ENCODE assay signal across 1 cellular context in the genomic region with DNA sequence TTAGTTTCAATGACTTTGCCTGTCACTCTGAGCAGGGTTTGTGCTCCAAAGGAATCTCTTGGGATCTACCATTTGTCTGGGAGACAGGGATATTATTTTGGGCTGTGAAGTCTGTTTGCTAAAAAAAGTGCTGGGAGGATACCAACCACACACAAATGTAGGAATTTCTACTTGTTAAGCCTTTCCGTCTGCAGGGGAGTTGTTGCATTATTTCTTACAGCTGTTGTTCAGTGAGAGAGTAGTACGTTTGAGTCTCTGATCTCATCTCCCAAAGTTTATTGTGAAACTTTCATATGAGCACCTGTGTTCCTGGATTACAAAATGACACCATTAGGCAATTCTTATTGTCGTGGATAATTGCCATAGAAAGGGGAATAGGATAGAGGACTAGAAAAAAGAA.
TF ChIP-seq lines count a peak whose summit lies in the region.

No MANE protein-coding gene starts in this region.

TF ChIP-seq in HCT116, 20 proteins besides CTCF, POLR2A, EP300 and RAD21 (continued from another document):
- TF ChIP-seq, protein P1, sequence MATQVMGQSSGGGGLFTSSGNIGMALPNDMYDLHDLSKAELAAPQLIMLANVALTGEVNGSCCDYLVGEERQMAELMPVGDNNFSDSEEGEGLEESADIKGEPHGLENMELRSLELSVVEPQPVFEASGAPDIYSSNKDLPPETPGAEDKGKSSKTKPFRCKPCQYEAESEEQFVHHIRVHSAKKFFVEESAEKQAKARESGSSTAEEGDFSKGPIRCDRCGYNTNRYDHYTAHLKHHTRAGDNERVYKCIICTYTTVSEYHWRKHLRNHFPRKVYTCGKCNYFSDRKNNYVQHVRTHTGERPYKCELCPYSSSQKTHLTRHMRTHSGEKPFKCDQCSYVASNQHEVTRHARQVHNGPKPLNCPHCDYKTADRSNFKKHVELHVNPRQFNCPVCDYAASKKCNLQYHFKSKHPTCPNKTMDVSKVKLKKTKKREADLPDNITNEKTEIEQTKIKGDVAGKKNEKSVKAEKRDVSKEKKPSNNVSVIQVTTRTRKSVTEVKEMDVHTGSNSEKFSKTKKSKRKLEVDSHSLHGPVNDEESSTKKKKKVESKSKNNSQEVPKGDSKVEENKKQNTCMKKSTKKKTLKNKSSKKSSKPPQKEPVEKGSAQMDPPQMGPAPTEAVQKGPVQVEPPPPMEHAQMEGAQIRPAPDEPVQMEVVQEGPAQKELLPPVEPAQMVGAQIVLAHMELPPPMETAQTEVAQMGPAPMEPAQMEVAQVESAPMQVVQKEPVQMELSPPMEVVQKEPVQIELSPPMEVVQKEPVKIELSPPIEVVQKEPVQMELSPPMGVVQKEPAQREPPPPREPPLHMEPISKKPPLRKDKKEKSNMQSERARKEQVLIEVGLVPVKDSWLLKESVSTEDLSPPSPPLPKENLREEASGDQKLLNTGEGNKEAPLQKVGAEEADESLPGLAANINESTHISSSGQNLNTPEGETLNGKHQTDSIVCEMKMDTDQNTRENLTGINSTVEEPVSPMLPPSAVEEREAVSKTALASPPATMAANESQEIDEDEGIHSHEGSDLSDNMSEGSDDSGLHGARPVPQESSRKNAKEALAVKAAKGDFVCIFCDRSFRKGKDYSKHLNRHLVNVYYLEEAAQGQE (IDR thresholded peaks at IDR 0.05; ENCODE audit: low read depth): no peak
- TF ChIP-seq ELF1 (IDR thresholded peaks at IDR 0.05; ENCODE audit: borderline replicate concordance, low read depth) (no peak), EZH2 (IDR thresholded peaks at IDR 0.05) (no peak), SIN3A (IDR thresholded peaks at IDR 0.05; ENCODE audit: low read depth) (no peak), SP1 (IDR thresholded peaks at IDR 0.05; ENCODE audit: low read depth) (no peak), ZFX (IDR thresholded peaks at IDR 0.05) (no peak), CEBPB (IDR thresholded peaks at IDR 0.05; ENCODE audit: low read depth) (no peak), POLR2AphosphoS5 (IDR thresholded peaks at IDR 0.05; ENCODE audit: low read depth, low read length) (no peak), EZH2phosphoT487 (IDR thresholded peaks at IDR 0.05; ENCODE audit: borderline replicate concordance) (no peak), FOSL1 (IDR thresholded peaks at IDR 0.05; ENCODE audit: low read depth) (no peak), EGR1 (IDR thresholded peaks at IDR 0.05; ENCODE audit: low read depth) (no peak), CBX3 (IDR thresholded peaks at IDR 0.05; ENCODE audit: low read depth) (no peak)
- TF ChIP-seq, protein P2, sequence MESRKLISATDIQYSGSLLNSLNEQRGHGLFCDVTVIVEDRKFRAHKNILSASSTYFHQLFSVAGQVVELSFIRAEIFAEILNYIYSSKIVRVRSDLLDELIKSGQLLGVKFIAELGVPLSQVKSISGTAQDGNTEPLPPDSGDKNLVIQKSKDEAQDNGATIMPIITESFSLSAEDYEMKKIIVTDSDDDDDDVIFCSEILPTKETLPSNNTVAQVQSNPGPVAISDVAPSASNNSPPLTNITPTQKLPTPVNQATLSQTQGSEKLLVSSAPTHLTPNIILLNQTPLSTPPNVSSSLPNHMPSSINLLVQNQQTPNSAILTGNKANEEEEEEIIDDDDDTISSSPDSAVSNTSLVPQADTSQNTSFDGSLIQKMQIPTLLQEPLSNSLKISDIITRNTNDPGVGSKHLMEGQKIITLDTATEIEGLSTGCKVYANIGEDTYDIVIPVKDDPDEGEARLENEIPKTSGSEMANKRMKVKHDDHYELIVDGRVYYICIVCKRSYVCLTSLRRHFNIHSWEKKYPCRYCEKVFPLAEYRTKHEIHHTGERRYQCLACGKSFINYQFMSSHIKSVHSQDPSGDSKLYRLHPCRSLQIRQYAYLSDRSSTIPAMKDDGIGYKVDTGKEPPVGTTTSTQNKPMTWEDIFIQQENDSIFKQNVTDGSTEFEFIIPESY (IDR thresholded peaks at IDR 0.05; ENCODE audit: extremely low read depth, insufficient replicate concordance, low read length): no peak
TF ChIP-seq in HCT116: peak in this region for 0.
